ENCODE assay signal across 8 cellular contexts in genomic region chr6:49462927-49463611, GRCh38. TPM values are rescaled to one million over a fixed set of nuclear protein-coding genes. Genes with fewer than 3 reads are reported as not detected.
DNase-seq lines count a peak whose midpoint lies in the region; FAIRE-seq and TF ChIP-seq lines count a peak whose summit lies in the region.

Gene CENPQ, plus strand, starts transcription at chr6:49463370. Its CDS starts 6,807 bp downstream, at chr6:49470177.
Gene MMUT, minus strand, starts transcription at chr6:49463253. Its CDS starts 3,787 bp downstream, at chr6:49459466.

- peaks cover 4% of the 10 kb centered on the region for H3K79me1 ChIP-seq in neuronal stem cell (ENCODE audit: low read depth, low read length)

- H2BK120ac ChIP-seq in neuronal stem cell (ENCODE audit: low read depth, low read length), result no peak within 1 kb of the TSS

- POLR2A ChIA-PET in HEK293T (lab: Yijun Ruan, JAX), result no interaction called here

- H3K14ac ChIP-seq in neuronal stem cell (ENCODE audit: low read length), result no peak within 1 kb of the TSS

- peak within 1 kb of the TSS; percentile 65 for H3K9ac ChIP-seq in neuronal stem cell (ENCODE audit: low read depth, low read length, poor library complexity)

- no peak within 1 kb of the TSS for H2BK5ac ChIP-seq in neuronal stem cell (ENCODE audit: low read length)

- peak; percentile 47 for FAIRE-seq in frontal cortex (lab: Jason Lieb, UNC)

- H2BK15ac ChIP-seq in neuronal stem cell (ENCODE audit: low read length), result no peak within 1 kb of the TSS

- no peaks in the 10 kb centered on the region for H3K27me3 ChIP-seq in neuronal stem cell (ENCODE audit: control insufficient read depth in 3 of 3, insufficient read depth in 3 of 3, low read depth in 1 of 3, low read length in 3 of 3)

- no CpG with 5 or more reads among the region's 37 CpGs for WGBS in neuronal stem cell (ENCODE audit: extremely low coverage in 2 of 2, insufficient read length in 2 of 2, insufficient replicate concordance in 1 of 2), 2 donors

- H3K27ac ChIP-seq in neuronal stem cell (replicated peaks; ENCODE audit: low read length), result no peak within 1 kb of the TSS

- no peak within 1 kb of the TSS for H3K23ac ChIP-seq in neuronal stem cell (ENCODE audit: low read depth, low read length, poor library complexity)

- H3K18ac ChIP-seq in neuronal stem cell (ENCODE audit: low read length), result peak within 1 kb of the TSS; percentile 39

- no peaks in the 10 kb centered on the region for H3K9me3 ChIP-seq in neuronal stem cell (replicated peaks in 1 of 2; ENCODE audit: control insufficient read depth in 2 of 2, insufficient read depth in 1 of 2, low read depth in 1 of 2, low read length in 2 of 2)

- peaks cover 0 to 23% of the 10 kb centered on the region in 2 donors for H3K36me3 ChIP-seq in neuronal stem cell (replicated peaks in 1 of 2; ENCODE audit: control insufficient read depth in 2 of 2, insufficient read depth in 2 of 2, low read length in 2 of 2)

- no peak within 1 kb of the TSS for H2BK12ac ChIP-seq in neuronal stem cell (ENCODE audit: low read length)

- DNase-seq in GF-D8 (lab: John Stamatoyannopoulos, UW), result peak; percentile 81
- DNase-seq in HEK293T (ENCODE audit: extremely low spot score), result peak; percentile 90
- peak; percentile 90 for DNase-seq in MV-4-11 (lab: John Stamatoyannopoulos, UW)
- peak; percentile 95 for DNase-seq in SK-MEL-5 (ENCODE audit: low read depth, low spot score)
- peak; percentile 91 for DNase-seq in activated naive CD4-positive, alpha-beta T cell treated with Interleukin-2 at 50 U/mL for 16 hours
- peak; percentile 71 to 84 for DNase-seq in frontal cortex (ENCODE audit: low spot score in 2 of 2)
- peak; percentile 92 for DNase-seq in neuronal stem cell (ENCODE audit: low spot score)

- no peak within 1 kb of the TSS for H4K8ac ChIP-seq in neuronal stem cell (ENCODE audit: low read depth, low read length)

- peaks cover 0 to 3% of the 10 kb centered on the region in 2 donors for H3K4me1 ChIP-seq in neuronal stem cell (ENCODE audit: control insufficient read depth in 2 of 2, insufficient read depth in 1 of 2, low read depth in 1 of 2, low read length in 2 of 2)

- TF ChIP-seq CTCF in subcutaneous adipose tissue (IDR thresholded peaks at IDR 0.05; ENCODE audit: low read depth), result no peak

- peak within 1 kb of the TSS; percentile 87 for H2AFZ ChIP-seq in neuronal stem cell (ENCODE audit: low read length)

- peak within 1 kb of the TSS; percentile 78 for H3K4me2 ChIP-seq in neuronal stem cell (ENCODE audit: insufficient read depth, low read length, poor library complexity, severe bottlenecking)

- H3K4me3 ChIP-seq in neuronal stem cell (ENCODE audit: low read length in 2 of 2), result peak within 1 kb of the TSS; percentile 82 to 84

- in situ Hi-C loops in SK-MEL-5 (cut with HindIII; ENCODE audit: low pct_unique_long_range_greater_than_20kb, low sequenced_read_pairs), result no loop called here

- H3K4ac ChIP-seq in neuronal stem cell (ENCODE audit: low read length), result no peak within 1 kb of the TSS

- CTCF ChIA-PET in HEK293T (lab: Yijun Ruan, JAX), result no interaction called here

- no peak within 1 kb of the TSS for H2AK5ac ChIP-seq in neuronal stem cell (ENCODE audit: low read depth, low read length)

- H4K91ac ChIP-seq in neuronal stem cell (ENCODE audit: low read depth, low read length, poor library complexity), result no peak within 1 kb of the TSS

TF ChIP-seq in HEK293T, 16 proteins besides CTCF, POLR2A, EP300 and RAD21:
- TF ChIP-seq ZNF384 (IDR thresholded peaks at IDR 0.05) (no peak), FOXK2 (IDR thresholded peaks at IDR 0.05) (peak; percentile 90), ARNT (IDR thresholded peaks at IDR 0.05) (no peak), SUZ12 (IDR thresholded peaks at IDR 0.05) (no peak), PKNOX1 (IDR thresholded peaks at IDR 0.05) (peak; percentile 74), L3MBTL2 (conservative IDR thresholded peaks at IDR 0.05) (peak; percentile 57), HDGF (IDR thresholded peaks at IDR 0.05; ENCODE audit: borderline replicate concordance) (no peak), TARDBP (IDR thresholded peaks at IDR 0.05) (no peak), CTBP1 (IDR thresholded peaks at IDR 0.05; ENCODE audit: borderline replicate concordance) (no peak), ELF4 (IDR thresholded peaks at IDR 0.05) (peak; percentile 93), NFRKB (IDR thresholded peaks at IDR 0.05) (0 out of 2 replicates have a peak, but pooled peaks have one; percentile 26), BHLHE40 (IDR thresholded peaks at IDR 0.05; ENCODE audit: borderline replicate concordance) (no peak), SP1 (IDR thresholded peaks at IDR 0.05) (no peak), LEF1 (IDR thresholded peaks at IDR 0.05; ENCODE audit: borderline replicate concordance) (no peak), FOXA1 (IDR thresholded peaks at IDR 0.05) (no peak)

RNA-seq across cellular contexts. Expression of gene CENPQ, which starts in this region (rescaled TPM):
- total RNA-seq in SK-MEL-5 (2014; rRNA removed; shearing (Covaris generic)), result 14.2 and 14.7 TPM in 2 replicates
- 7.0 and 9.5 TPM in 2 replicates for polyA plus RNA-seq in SK-MEL-5 (2015; cell fraction: cytosol; rRNA removed)
- 7.1 and 12.2 TPM in 2 replicates for polyA plus RNA-seq in SK-MEL-5 (2015; cell fraction: nucleus; rRNA removed)
- 4.5 TPM for total RNA-seq in frontal cortex
- polyA plus RNA-seq in neuronal stem cell (2013, experiment 1 of 2), result 26.5 TPM
- polyA plus RNA-seq in neuronal stem cell (2013, experiment 2 of 2), result 27.0 TPM
- 10 to 100 TPM in 1 of 4 donors, 1 to 10 TPM in 3; 2.6 to 12.2 (median 5.8) TPM for total RNA-seq in subcutaneous adipose tissue

RNA-seq across cellular contexts. Expression of gene MMUT, which starts in this region (rescaled TPM):
- 11.5 and 11.9 TPM in 2 replicates for total RNA-seq in SK-MEL-5 (2014; rRNA removed; shearing (Covaris generic))
- polyA plus RNA-seq in SK-MEL-5 (2015; cell fraction: cytosol; rRNA removed), result 10.3 and 15.3 TPM in 2 replicates
- polyA plus RNA-seq in SK-MEL-5 (2015; cell fraction: nucleus; rRNA removed), result 11.2 and 14.2 TPM in 2 replicates
- 29.8 TPM for total RNA-seq in frontal cortex
- 12.1 TPM for polyA plus RNA-seq in neuronal stem cell (2013, experiment 1 of 2)
- polyA plus RNA-seq in neuronal stem cell (2013, experiment 2 of 2), result 12.0 TPM
- total RNA-seq in subcutaneous adipose tissue, result 10 to 100 TPM; 18.7 to 30.5 (median 23.6) TPM
